Comparison of ENCODE assay signal across 11 cellular contexts in genomic region chr7:138338361-138338760, GRCh38.
DNase-seq lines count a peak whose midpoint lies in the region; ATAC-seq, FAIRE-seq and TF ChIP-seq lines count a peak whose summit lies in the region.
"Had no signal": no experiment of that assay in that cellular context is flagged by ENCODE, and none has a peak within 500 bp of the region (broad histone marks: within the 10 kb centered on the region; RNA-seq: fewer than 3 reads in every experiment).

No MANE protein-coding gene starts in this region.

- intact Hi-C loops in endothelial cell of umbilical vein (cut with micrococcal nuclease), result loop anchor here (1.0 to 2.0 kb wide), 5 partner anchors 62 to 178 kb away; partner anchors contain the start of gene TRIM24

- TF ChIP-seq CTCF in LNCaP clone FGC (IDR thresholded peaks at IDR 0.05; ENCODE audit: control insufficient read depth, extremely low read depth, insufficient read depth), result no peak
- no peak for TF ChIP-seq CTCF in endothelial cell of umbilical vein (IDR thresholded peaks at IDR 0.05; ENCODE audit: extremely low read depth in 1 of 2, insufficient read depth in 1 of 2, low read depth in 1 of 2, low read length in 2 of 2)
- TF ChIP-seq CTCF in nephron (IDR thresholded peaks at IDR 0.05; ENCODE audit: unreplicated experiment in 3 of 3), result no peak

- peak overlapping the region; percentile 50 for H3K27ac ChIP-seq in endothelial cell of umbilical vein (ENCODE audit: insufficient read depth, low read depth, low read length)

- H3K27ac Mint-ChIP-seq in nephron, result peak overlapping the region; percentile 48 to 89 (median 87)
- H3K27ac Mint-ChIP-seq in naive thymus-derived CD8-positive, alpha-beta T cell, result no peak overlapping the region
- H3K27ac Mint-ChIP-seq: activated CD4-positive, alpha-beta memory T cell treated with anti-CD3 and anti-CD28 coated beads for 36 hours; CD8-positive, alpha-beta T cell; immature natural killer cell had no signal

- dilution Hi-C loops in endothelial cell of umbilical vein (cut with MboI; ENCODE audit: extremely low pct_ligation_motif_present, low sequenced_read_pairs), result no loop called here

- H3K9me3 ChIP-seq in endothelial cell of umbilical vein (replicated peaks; ENCODE audit: control insufficient read depth, insufficient read depth, low read length), result no peaks in the 10 kb centered on the region

- peak; percentile 89 for FAIRE-seq in endothelial cell of umbilical vein (lab: Jason Lieb, UNC)
- no peak for FAIRE-seq in GM12891 (lab: Jason Lieb, UNC)

- H3K79me2 ChIP-seq in endothelial cell of umbilical vein (ENCODE audit: control insufficient read depth, insufficient read depth, low read length), result no peaks in the 10 kb centered on the region

- H3K9me1 ChIP-seq in endothelial cell of umbilical vein (replicated peaks; ENCODE audit: control insufficient read depth, extremely low read depth, insufficient read depth, low read length), result no peaks in the 10 kb centered on the region

- DNase-seq in LNCaP clone FGC (ENCODE audit: low read depth), result peak; percentile 11
- DNase-seq in NCI-H748 treated with DMSO at 0.1 percent for 48 hours (lab: John Stamatoyannopoulos, UW), result peak; percentile 17
- DNase-seq in endothelial cell of umbilical vein (ENCODE audit: low read depth, low spot score), result peak; percentile 83
- DNase-seq in naive thymus-derived CD8-positive, alpha-beta T cell, result no peak
- DNase-seq in GM12891 (ENCODE audit: insufficient read length, low spot score), result no peak
- no peak for DNase-seq in AG08395 (ENCODE audit: low spot score)
- DNase-seq: activated CD4-positive, alpha-beta memory T cell treated with anti-CD3 and anti-CD28 coated beads for 36 hours; CD8-positive, alpha-beta T cell; immature natural killer cell had no signal

- no peak for ATAC-seq in GM19452 (IDR thresholded peaks at IDR 0.05; ENCODE audit: unreplicated experiment)
- no peak for ATAC-seq in naive thymus-derived CD8-positive, alpha-beta T cell
- ATAC-seq: CD8-positive, alpha-beta T cell had no signal

- H3K36me3 Mint-ChIP-seq in nephron (ENCODE audit: low read depth), result peaks cover 4% of the 10 kb centered on the region
- H3K36me3 Mint-ChIP-seq in naive thymus-derived CD8-positive, alpha-beta T cell, result peaks cover 0 to 47% (median 10%) of the 10 kb centered on the region in 3 donors
- H3K36me3 Mint-ChIP-seq: activated CD4-positive, alpha-beta memory T cell treated with anti-CD3 and anti-CD28 coated beads for 36 hours; CD8-positive, alpha-beta T cell had no signal

- H3K4me1 ChIP-seq in endothelial cell of umbilical vein (ENCODE audit: control insufficient read depth, extremely low read depth, insufficient read depth, low read length), result peaks cover 5% of the 10 kb centered on the region

- no peak overlapping the region for H3K9ac ChIP-seq in endothelial cell of umbilical vein (replicated peaks; ENCODE audit: extremely low read depth, insufficient read depth, low read length)

- CTCF ChIA-PET in endothelial cell of umbilical vein (lab: Charles Lee), result interaction anchor here (0.7 kb wide), 1 partner anchor 177 kb away, joined by 4 read pairs; no protein-coding TSS in a partner anchor

- H4K20me1 ChIP-seq in endothelial cell of umbilical vein (replicated peaks; ENCODE audit: control insufficient read depth, extremely low read depth, insufficient read depth, low read length), result no peaks in the 10 kb centered on the region

- no peaks in the 10 kb centered on the region for H3K27me3 Mint-ChIP-seq in nephron (ENCODE audit: low read depth)
- H3K27me3 Mint-ChIP-seq in naive thymus-derived CD8-positive, alpha-beta T cell, result peaks cover 0 to 9% (median 3%) of the 10 kb centered on the region in 5 donors
- H3K27me3 Mint-ChIP-seq: activated CD4-positive, alpha-beta memory T cell treated with anti-CD3 and anti-CD28 coated beads for 36 hours had no signal

- POLR2A ChIA-PET in endothelial cell of umbilical vein (lab: Charles Lee), result interaction anchor here (0.9 kb wide), 1 partner anchor 81 kb away, joined by 4 read pairs; no protein-coding TSS in a partner anchor
- POLR2A ChIA-PET in naive thymus-derived CD8-positive, alpha-beta T cell (lab: Charles Lee), result no interaction called here

- TF ChIP-seq POLR2A in endothelial cell of umbilical vein (IDR thresholded peaks at IDR 0.05; ENCODE audit: low read depth, low read length) (no peak), GM12891 (IDR thresholded peaks at IDR 0.05; ENCODE audit: low read depth, low read length) (no peak)

- H3K4me2 ChIP-seq in endothelial cell of umbilical vein (ENCODE audit: insufficient read depth, low read length), result no peak overlapping the region

- no peaks in the 10 kb centered on the region for H3K36me3 ChIP-seq in endothelial cell of umbilical vein (ENCODE audit: control insufficient read depth in 2 of 2, extremely low read depth in 1 of 2, insufficient read depth in 2 of 2, low read length in 2 of 2)

- no peaks in the 10 kb centered on the region for H3K27me3 ChIP-seq in endothelial cell of umbilical vein (ENCODE audit: control insufficient read depth in 2 of 2, insufficient read depth in 2 of 2, low read length in 2 of 2)

- H3K4me3 ChIP-seq in LNCaP clone FGC (ENCODE audit: low read depth, low read length) (no peak overlapping the region), endothelial cell of umbilical vein (replicated peaks in 1 of 3; ENCODE audit: insufficient read depth in 1 of 3, low read depth in 1 of 3, low read length in 3 of 3) (no peak overlapping the region)

- peaks cover 6% of the 10 kb centered on the region for H3K4me1 Mint-ChIP-seq in nephron
- H3K4me1 Mint-ChIP-seq in naive thymus-derived CD8-positive, alpha-beta T cell, result no peaks in the 10 kb centered on the region
- H3K4me1 Mint-ChIP-seq: immature natural killer cell had no signal

- no TSS peak for BruUV-seq in endothelial cell of umbilical vein (replicated peaks; lab: Mats Ljungman, UMichigan)

- H2AFZ ChIP-seq in endothelial cell of umbilical vein (ENCODE audit: low read depth, low read length), result no peak overlapping the region

- H3K4me3 Mint-ChIP-seq in nephron, result no peak overlapping the region
- no peak overlapping the region for H3K4me3 Mint-ChIP-seq in naive thymus-derived CD8-positive, alpha-beta T cell
- H3K4me3 Mint-ChIP-seq: activated CD4-positive, alpha-beta memory T cell treated with anti-CD3 and anti-CD28 coated beads for 36 hours; CD8-positive, alpha-beta T cell; immature natural killer cell had no signal

- H3K9me3 Mint-ChIP-seq in nephron, result peaks cover 63% of the 10 kb centered on the region
- peaks cover 9 to 70% (median 50%) of the 10 kb centered on the region in 9 donors for H3K9me3 Mint-ChIP-seq in naive thymus-derived CD8-positive, alpha-beta T cell

TF ChIP-seq in endothelial cell of umbilical vein, 7 proteins besides CTCF, POLR2A, EP300 and RAD21:
- TF ChIP-seq EZH2 (IDR thresholded peaks at IDR 0.05; ENCODE audit: borderline replicate concordance, low read depth, low read length, severe bottlenecking), result no peak
- TF ChIP-seq GATA2 (IDR thresholded peaks at IDR 0.05; ENCODE audit: insufficient read depth, insufficient read length, low read depth, low read length), result peak; percentile 88
- TF ChIP-seq FOS (IDR thresholded peaks at IDR 0.05; ENCODE audit: borderline replicate concordance, insufficient read depth, low read length), result no peak
- TF ChIP-seq POLR2AphosphoS5 (IDR thresholded peaks at IDR 0.05; ENCODE audit: insufficient read depth, low read depth, low read length), result peak; percentile 53

TF ChIP-seq in GM12891, 5 proteins besides CTCF, POLR2A, EP300 and RAD21:
- TF ChIP-seq POLR2AphosphoS5 (IDR thresholded peaks at IDR 0.05; ENCODE audit: low read depth, low read length) (no peak), SPI1 (IDR thresholded peaks at IDR 0.05; ENCODE audit: low read depth, low read length) (no peak), PAX5 (IDR thresholded peaks at IDR 0.05; ENCODE audit: insufficient read depth, low read length, severe bottlenecking) (no peak), POU2F2 (IDR thresholded peaks at IDR 0.05; ENCODE audit: low read depth, low read length) (no peak), TAF1 (IDR thresholded peaks at IDR 0.05; ENCODE audit: low read depth, low read length) (no peak)

Comparison
In these comparisons a context has a peak if more than half of its experiments do, and no peak if none do; other contexts are left out.
1. DNase-seq: peak in LNCaP clone FGC (single experiment), NCI-H748 treated with DMSO at 0.1 percent for 48 hours (single experiment) and endothelial cell of umbilical vein (single experiment); none in naive thymus-derived CD8-positive, alpha-beta T cell (0 of 10), GM12891 (single experiment) and AG08395 (single experiment).
2. H3K27ac Mint-ChIP-seq: peak in nephron (3 of 3); none in naive thymus-derived CD8-positive, alpha-beta T cell (0 of 10).